In genomic region chr3:47404955-47405790, GRCh38 we compare ENCODE assay signal across 9 cellular contexts. TPM values are rescaled to one million over a fixed set of nuclear protein-coding genes. Genes with fewer than 3 reads are reported as not detected.
DNase-seq lines count a peak whose midpoint lies in the region; ATAC-seq and TF ChIP-seq lines count a peak whose summit lies in the region.
"Had no signal": no experiment of that assay in that cellular context is flagged by ENCODE, and none has a peak within 500 bp of the region (broad histone marks: within the 10 kb centered on the region; RNA-seq: fewer than 3 reads in every experiment).

No MANE protein-coding gene starts in this region.

- peaks cover 9% of the 10 kb centered on the region for H3K4me1 ChIP-seq in mesenchymal stem cell (ENCODE audit: control insufficient read depth, insufficient read depth, low read depth, low read length)
- H3K4me1 ChIP-seq in thoracic aorta (ENCODE audit: control insufficient read depth in 1 of 2, low read depth in 2 of 2) = peaks cover 6 to 24% of the 10 kb centered on the region in 2 donors

- peaks cover 41 to 59% of the 10 kb centered on the region in 2 experiments for H3K36me3 ChIP-seq in mesenchymal stem cell (ENCODE audit: control insufficient read depth in 1 of 2, insufficient read depth in 2 of 2, low read depth in 1 of 2, low read length in 2 of 2)
- H3K36me3 ChIP-seq in thoracic aorta = peaks cover 48% of the 10 kb centered on the region

- WGBS in mesenchymal stem cell = 91% methylated on average over 6 of the region's 9 CpGs

- no peak overlapping the region for H2BK5ac ChIP-seq in mesenchymal stem cell (ENCODE audit: low read depth, low read length, poor library complexity, severe bottlenecking)

- CTCF ChIA-PET in activated CD8-positive, alpha-beta T cell treated with anti-CD3 and anti-CD28 coated beads for 36 hours (lab: Charles Lee) = no interaction called here
- CTCF ChIA-PET in activated CD8-positive, alpha-beta T cell treated with anti-CD3 and anti-CD28 coated beads, Interleukin-2, amount 10 ng/mL, durations not matched to agents 7 days and 5 days (lab: Charles Lee) = interaction anchor here (1.8 kb wide), 1 partner anchor 16 kb away, joined by 7 read pairs; no protein-coding TSS in a partner anchor
- CTCF ChIA-PET in CD4-positive, alpha-beta T cell (lab: Charles Lee) = no interaction called here

- H3K4me1 Mint-ChIP-seq in activated CD8-positive, alpha-beta T cell treated with anti-CD3 and anti-CD28 coated beads for 36 hours (ENCODE audit: low read depth) = no peaks in the 10 kb centered on the region
- H3K4me1 Mint-ChIP-seq in activated CD8-positive, alpha-beta T cell treated with anti-CD3 and anti-CD28 coated beads, Interleukin-2, amount 10 ng/mL, durations not matched to agents 7 days and 5 days (ENCODE audit: low read depth) = peaks cover 12% of the 10 kb centered on the region
- peaks cover 4% of the 10 kb centered on the region for H3K4me1 Mint-ChIP-seq in CD4-positive, alpha-beta T cell (ENCODE audit: low read depth)

- no peak overlapping the region for H2BK15ac ChIP-seq in mesenchymal stem cell (ENCODE audit: low read depth, poor library complexity, severe bottlenecking)

- ATAC-seq in SK-N-SH treated with all-trans-retinoic acid at 6 μM for 48 hours (peak; percentile 16; the same call in 2 of the 3 replicates), esophagus mucosa (peak; percentile 39), thoracic aorta (ENCODE audit: insufficient number of reproducible peaks, low FRiP score, low read depth) (peak; percentile 26), HG02763 (IDR thresholded peaks at IDR 0.05; ENCODE audit: unreplicated experiment) (no peak)
- no peak for ATAC-seq in activated CD8-positive, alpha-beta T cell treated with anti-CD3 and anti-CD28 coated beads for 36 hours
- no peak for ATAC-seq in activated CD8-positive, alpha-beta T cell treated with anti-CD3 and anti-CD28 coated beads, Interleukin-2, amount 10 ng/mL, durations not matched to agents 7 days and 5 days
- ATAC-seq in CD4-positive, alpha-beta T cell (ENCODE audit: poor library complexity) = no peak

- peaks cover 4% of the 10 kb centered on the region for H3K36me3 Mint-ChIP-seq in activated CD8-positive, alpha-beta T cell treated with anti-CD3 and anti-CD28 coated beads for 36 hours (ENCODE audit: low read depth)
- peaks cover 7% of the 10 kb centered on the region for H3K36me3 Mint-ChIP-seq in activated CD8-positive, alpha-beta T cell treated with anti-CD3 and anti-CD28 coated beads, Interleukin-2, amount 10 ng/mL, durations not matched to agents 7 days and 5 days (ENCODE audit: low read depth)
- peaks cover 42% of the 10 kb centered on the region for H3K36me3 Mint-ChIP-seq in CD4-positive, alpha-beta T cell (ENCODE audit: low read depth)

- H3K18ac ChIP-seq in mesenchymal stem cell (ENCODE audit: low read depth in 1 of 2, low read length in 2 of 2) = peak overlapping the region in 1 of 2 experiments; percentile 58

- H3K27me3 ChIP-seq in mesenchymal stem cell (ENCODE audit: control insufficient read depth in 1 of 2, insufficient read depth in 1 of 2, low read length in 2 of 2) = no peaks in the 10 kb centered on the region
- no peaks in the 10 kb centered on the region for H3K27me3 ChIP-seq in thoracic aorta (replicated peaks; ENCODE audit: insufficient read depth)
- H3K27me3 ChIP-seq in CD4-positive, alpha-beta T cell (ENCODE audit: control insufficient read depth, insufficient read depth, low read length) = no peaks in the 10 kb centered on the region

- DNase-seq in mesenchymal stem cell (no peak), thoracic aorta (ENCODE audit: low spot score) (no peak)
- no peak for DNase-seq in activated CD8-positive, alpha-beta T cell treated with anti-CD3 and anti-CD28 coated beads for 36 hours
- no peak for DNase-seq in activated CD8-positive, alpha-beta T cell treated with anti-CD3 and anti-CD28 coated beads, Interleukin-2, amount 10 ng/mL, durations not matched to agents 7 days and 5 days
- DNase-seq in CD4-positive, alpha-beta T cell = no peak
- DNase-seq: SW 1271 had no signal

- H3K9me3 ChIP-seq in mesenchymal stem cell (ENCODE audit: control insufficient read depth, low read length) (no peaks in the 10 kb centered on the region), thoracic aorta (no peaks in the 10 kb centered on the region)
- no peaks in the 10 kb centered on the region for H3K9me3 ChIP-seq in CD4-positive, alpha-beta T cell (ENCODE audit: control insufficient read depth, low read length)

- no peak overlapping the region for H4K91ac ChIP-seq in mesenchymal stem cell (ENCODE audit: low read length)

- H3K4me3 ChIP-seq in mesenchymal stem cell (ENCODE audit: insufficient read depth in 1 of 2, low read depth in 1 of 2, low read length in 2 of 2) = no peak overlapping the region
- H3K4me3 ChIP-seq in thoracic aorta = no peak overlapping the region

- no peak overlapping the region for H4K8ac ChIP-seq in mesenchymal stem cell (ENCODE audit: low read length)

- no peak overlapping the region for H2BK12ac ChIP-seq in mesenchymal stem cell (ENCODE audit: low read length in 2 of 2)

- no peak overlapping the region for H3K14ac ChIP-seq in mesenchymal stem cell (ENCODE audit: low read length in 2 of 2)

- H3K27ac ChIP-seq in mesenchymal stem cell (ENCODE audit: low read length, poor library complexity, severe bottlenecking) = no peak overlapping the region
- peak overlapping the region; percentile 55 to 72 for H3K27ac ChIP-seq in thoracic aorta
- no peak overlapping the region for H3K27ac ChIP-seq in CD4-positive, alpha-beta T cell (ENCODE audit: low read depth, low read length)

- no peak overlapping the region for H2AK5ac ChIP-seq in mesenchymal stem cell (ENCODE audit: low read length, severe bottlenecking)

- no peak overlapping the region for H2BK120ac ChIP-seq in mesenchymal stem cell (ENCODE audit: low read depth, low read length)

- intact Hi-C loops in activated CD8-positive, alpha-beta T cell treated with anti-CD3 and anti-CD28 coated beads for 36 hours (cut with micrococcal nuclease) = no loop called here
- intact Hi-C loops in CD4-positive, alpha-beta T cell (cut with DNase I, micrococcal nuclease) = no loop called here

- H3K27ac Mint-ChIP-seq in activated CD8-positive, alpha-beta T cell treated with anti-CD3 and anti-CD28 coated beads for 36 hours = no peak overlapping the region
- H3K27ac Mint-ChIP-seq in activated CD8-positive, alpha-beta T cell treated with anti-CD3 and anti-CD28 coated beads, Interleukin-2, amount 10 ng/mL, durations not matched to agents 7 days and 5 days = no peak overlapping the region
- no peak overlapping the region for H3K27ac Mint-ChIP-seq in CD4-positive, alpha-beta T cell

- no peak overlapping the region for H3K4me2 ChIP-seq in mesenchymal stem cell (ENCODE audit: low read length, poor library complexity, severe bottlenecking)

- H3K4me3 Mint-ChIP-seq in activated CD8-positive, alpha-beta T cell treated with anti-CD3 and anti-CD28 coated beads for 36 hours = no peak overlapping the region
- H3K4me3 Mint-ChIP-seq in activated CD8-positive, alpha-beta T cell treated with anti-CD3 and anti-CD28 coated beads, Interleukin-2, amount 10 ng/mL, durations not matched to agents 7 days and 5 days = no peak overlapping the region
- H3K4me3 Mint-ChIP-seq in CD4-positive, alpha-beta T cell = no peak overlapping the region

- POLR2A ChIA-PET in activated CD8-positive, alpha-beta T cell treated with anti-CD3 and anti-CD28 coated beads for 36 hours (lab: Charles Lee) = interaction anchor here (0.9 to 1.4 kb wide), 4 partner anchors 11 to 103 kb away, joined by 3 to 4 read pairs (median 3); no protein-coding TSS in a partner anchor
- POLR2A ChIA-PET in activated CD8-positive, alpha-beta T cell treated with anti-CD3 and anti-CD28 coated beads, Interleukin-2, amount 10 ng/mL, durations not matched to agents 7 days and 5 days (lab: Charles Lee) = interaction anchor here (1.5 kb wide), 1 partner anchor 13 kb away, joined by 3 read pairs; no protein-coding TSS in a partner anchor
- POLR2A ChIA-PET in CD4-positive, alpha-beta T cell (lab: Charles Lee) = interaction anchor here (1.0 kb wide), 1 partner anchor 13 kb away, joined by 3 read pairs; no protein-coding TSS in a partner anchor

- H3K4ac ChIP-seq in mesenchymal stem cell (ENCODE audit: low read depth in 1 of 2, low read length in 2 of 2) = no peak overlapping the region

- H3K9me3 Mint-ChIP-seq in activated CD8-positive, alpha-beta T cell treated with anti-CD3 and anti-CD28 coated beads for 36 hours = no peaks in the 10 kb centered on the region
- H3K9me3 Mint-ChIP-seq in activated CD8-positive, alpha-beta T cell treated with anti-CD3 and anti-CD28 coated beads, Interleukin-2, amount 10 ng/mL, durations not matched to agents 7 days and 5 days (ENCODE audit: insufficient read depth) = no peaks in the 10 kb centered on the region
- no peaks in the 10 kb centered on the region for H3K9me3 Mint-ChIP-seq in CD4-positive, alpha-beta T cell

- no peak overlapping the region for H2AFZ ChIP-seq in mesenchymal stem cell (ENCODE audit: low read depth, low read length)

- H3K9ac ChIP-seq in mesenchymal stem cell (ENCODE audit: low read length) = peak overlapping the region; percentile 37

- no peaks in the 10 kb centered on the region for H3K27me3 Mint-ChIP-seq in activated CD8-positive, alpha-beta T cell treated with anti-CD3 and anti-CD28 coated beads for 36 hours
- H3K27me3 Mint-ChIP-seq in activated CD8-positive, alpha-beta T cell treated with anti-CD3 and anti-CD28 coated beads, Interleukin-2, amount 10 ng/mL, durations not matched to agents 7 days and 5 days (ENCODE audit: low read depth) = no peaks in the 10 kb centered on the region
- H3K27me3 Mint-ChIP-seq in CD4-positive, alpha-beta T cell = no peaks in the 10 kb centered on the region

- H3K79me1 ChIP-seq in mesenchymal stem cell (replicated peaks; ENCODE audit: low read length, poor library complexity, severe bottlenecking) = peaks cover 42% of the 10 kb centered on the region

- TF ChIP-seq CTCF in thoracic aorta (IDR thresholded peaks at IDR 0.05) = no peak
- no peak for TF ChIP-seq CTCF in activated CD8-positive, alpha-beta T cell treated with anti-CD3 and anti-CD28 coated beads for 36 hours (IDR thresholded peaks at IDR 0.05)
- TF ChIP-seq CTCF in CD4-positive, alpha-beta T cell (IDR thresholded peaks at IDR 0.05) = no peak

- H3K23ac ChIP-seq in mesenchymal stem cell (ENCODE audit: low read length in 2 of 2) = no peak overlapping the region

TF ChIP-seq in SK-N-SH treated with all-trans-retinoic acid at 6 μM for 48 hours, 23 proteins besides CTCF, POLR2A, EP300 and RAD21 (continues in another document):
- no peak for TF ChIP-seq ZNF8 (CRISPR knock-in tag; IDR thresholded peaks at IDR 0.05)

RNA-seq across cellular contexts. Expression of gene PTPN23, which starts 24.4 kb away (rescaled TPM):
- total RNA-seq in esophagus mucosa = 26.1 TPM
- polyA plus RNA-seq in mesenchymal stem cell (2013, experiment 1 of 2) = 27.7 TPM
- polyA plus RNA-seq in mesenchymal stem cell (2013, experiment 2 of 2) = 26.0 TPM
- 10 to 100 TPM; 32.2 to 50.4 TPM for total RNA-seq in thoracic aorta
- total RNA-seq in activated CD8-positive, alpha-beta T cell treated with anti-CD3 and anti-CD28 coated beads for 36 hours = 10 to 100 TPM; 20.7 to 22.6 TPM
- 10 to 100 TPM; 31.0 to 33.2 TPM for total RNA-seq in activated CD8-positive, alpha-beta T cell treated with anti-CD3 and anti-CD28 coated beads, Interleukin-2, amount 10 ng/mL, durations not matched to agents 7 days and 5 days
- 10 to 100 TPM; 27.3 to 35.7 TPM for total RNA-seq in CD4-positive, alpha-beta T cell

Comparison
In these comparisons a context has a peak if more than half of its experiments do, and no peak if none do; other contexts are left out.
1. ATAC-seq: peak in SK-N-SH treated with all-trans-retinoic acid at 6 μM for 48 hours (single experiment), esophagus mucosa (single experiment) and thoracic aorta (single experiment); none in activated CD8-positive, alpha-beta T cell treated with anti-CD3 and anti-CD28 coated beads for 36 hours (single experiment), HG02763 (single experiment), activated CD8-positive, alpha-beta T cell treated with anti-CD3 and anti-CD28 coated beads, Interleukin-2, amount 10 ng/mL, durations not matched to agents 7 days and 5 days (single experiment) and CD4-positive, alpha-beta T cell (single experiment).
2. H3K27ac ChIP-seq: peak in thoracic aorta (2 of 2); none in mesenchymal stem cell (single experiment) and CD4-positive, alpha-beta T cell (single experiment).